1 cellular context compared by ENCODE assay signal in the genomic region with DNA sequence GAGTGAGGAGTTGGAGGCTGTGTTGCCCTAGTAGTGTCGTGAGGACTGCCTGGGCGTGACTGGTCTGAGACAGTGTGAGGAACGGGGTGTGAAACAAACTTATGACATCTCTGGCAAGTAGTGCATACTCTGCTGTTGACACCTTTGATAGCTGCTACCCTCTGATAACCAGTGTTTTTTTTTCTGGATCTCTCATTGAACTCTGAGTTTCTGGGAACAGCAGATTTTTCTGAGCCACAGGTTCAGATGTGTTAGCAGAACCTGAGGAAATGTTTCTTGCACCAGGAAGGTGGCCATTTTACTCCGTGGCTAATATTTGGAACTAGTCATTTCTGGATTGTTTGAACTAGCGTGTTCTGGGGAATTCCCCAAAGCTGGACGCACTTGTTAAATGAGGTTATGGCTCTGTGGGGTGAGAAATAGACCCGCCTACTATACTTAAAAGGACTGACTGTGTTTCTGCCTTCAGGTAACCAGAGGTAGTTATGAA.
A peak's percentile ranks its signal among the peaks of the same experiment; 100 is the strongest.
TF ChIP-seq lines count a peak whose summit lies in the region.

No MANE protein-coding gene starts in this region.

TF ChIP-seq in GM12878, 131 proteins besides CTCF, POLR2A, EP300 and RAD21 (continued from another document and continues in another):
- TF ChIP-seq MLLT1 (IDR thresholded peaks at IDR 0.05) (0 out of 2 replicates have a peak, but pooled peaks have one; percentile 57), IRF4 (IDR thresholded peaks at IDR 0.05; ENCODE audit: low read depth, low read length) (peak; percentile 73), RELB (IDR thresholded peaks at IDR 0.05; ENCODE audit: low read depth) (peak; percentile 91), CBX5 (IDR thresholded peaks at IDR 0.05; ENCODE audit: low read depth) (no peak), MEF2B (IDR thresholded peaks at IDR 0.05; ENCODE audit: partially characterized antibody, poor library complexity, severe bottlenecking) (peak; percentile 38), SRF (IDR thresholded peaks at IDR 0.05; ENCODE audit: low read depth in 2 of 2, low read length in 2 of 2) (no peak), USF1 (IDR thresholded peaks at IDR 0.05; ENCODE audit: borderline replicate concordance, extremely low read length, insufficient read depth, low read depth, low read length) (no peak), SMARCA5 (IDR thresholded peaks at IDR 0.05) (no peak), ZNF217 (IDR thresholded peaks at IDR 0.05) (0 out of 2 replicates have a peak, but pooled peaks have one; percentile 69), PAX8 (IDR thresholded peaks at IDR 0.05) (no peak), E2F8 (IDR thresholded peaks at IDR 0.05; ENCODE audit: low read depth, partially characterized antibody) (peak; percentile 35), TCF7 (IDR thresholded peaks at IDR 0.05; ENCODE audit: borderline replicate concordance) (no peak), HDGF (IDR thresholded peaks at IDR 0.05) (0 out of 2 replicates have a peak, but pooled peaks have one; percentile 33), SREBF1 (IDR thresholded peaks at IDR 0.05; ENCODE audit: low read length) (peak; percentile 35; the same call in 1 of the 2 replicates), SIN3A (IDR thresholded peaks at IDR 0.05; ENCODE audit: low read depth, low read length) (no peak), MAX (IDR thresholded peaks at IDR 0.05; ENCODE audit: low read depth, low read length) (0 out of 2 replicates have a peak, but pooled peaks have one; percentile 11), JUNB (IDR thresholded peaks at IDR 0.05) (peak; percentile 89), ZNF687 (IDR thresholded peaks at IDR 0.05) (peak; percentile 72), JUND (IDR thresholded peaks at IDR 0.05; ENCODE audit: low read depth, low read length) (peak; percentile 57; the same call in 1 of the 2 replicates), NBN (IDR thresholded peaks at IDR 0.05) (peak; percentile 78), MEF2A (IDR thresholded peaks at IDR 0.05; ENCODE audit: insufficient read depth, low read depth, low read length) (0 out of 2 replicates have a peak, but pooled peaks have one; percentile 7), BCL11A (IDR thresholded peaks at IDR 0.05; ENCODE audit: low read depth, low read length) (0 out of 2 replicates have a peak, but pooled peaks have one; percentile 52), NFIC (IDR thresholded peaks at IDR 0.05; ENCODE audit: low read depth, low read length) (peak; percentile 82), ETV6 (conservative IDR thresholded peaks at IDR 0.05 in 1 of 2, IDR thresholded peaks at IDR 0.05 in 1 of 2; ENCODE audit: borderline replicate concordance in 1 of 2, low read depth in 1 of 2) (peak in 1 of 2 experiments; percentile 45; a peak in 1 of 4 replicates), ZNF207 (IDR thresholded peaks at IDR 0.05; ENCODE audit: borderline replicate concordance) (0 out of 2 replicates have a peak, but pooled peaks have one; percentile 57), RBBP5 (conservative IDR thresholded peaks at IDR 0.05) (no peak), RUNX3 (IDR thresholded peaks at IDR 0.05; ENCODE audit: low read length) (peak; percentile 82), KLF5 (IDR thresholded peaks at IDR 0.05; ENCODE audit: partially characterized antibody) (peak; percentile 25), RELA (IDR thresholded peaks at IDR 0.05; ENCODE audit: borderline replicate concordance, partially characterized antibody) (peak; percentile 52), SIX5 (IDR thresholded peaks at IDR 0.05; ENCODE audit: low read depth, low read length, severe bottlenecking) (no peak), DPF2 (IDR thresholded peaks at IDR 0.05) (peak; percentile 92), ATF7 (IDR thresholded peaks at IDR 0.05; ENCODE audit: low read depth) (peak; percentile 83; the same call in 1 of the 2 replicates), NR2F1 (conservative IDR thresholded peaks at IDR 0.05) (0 out of 2 replicates have a peak, but pooled peaks have one; percentile 20), CHD2 (IDR thresholded peaks at IDR 0.05; ENCODE audit: borderline replicate concordance, low read depth, low read length) (peak; percentile 21; the same call in 1 of the 2 replicates), YY1 (IDR thresholded peaks at IDR 0.05; ENCODE audit: low read depth, low read length) (peak; percentile 93), CBX3 (IDR thresholded peaks at IDR 0.05; ENCODE audit: borderline replicate concordance, low read depth) (no peak), POU2F2 (IDR thresholded peaks at IDR 0.05; ENCODE audit: borderline replicate concordance, low read depth, low read length) (peak; percentile 59; the same call in 1 of the 3 replicates)
- TF ChIP-seq, protein P1, sequence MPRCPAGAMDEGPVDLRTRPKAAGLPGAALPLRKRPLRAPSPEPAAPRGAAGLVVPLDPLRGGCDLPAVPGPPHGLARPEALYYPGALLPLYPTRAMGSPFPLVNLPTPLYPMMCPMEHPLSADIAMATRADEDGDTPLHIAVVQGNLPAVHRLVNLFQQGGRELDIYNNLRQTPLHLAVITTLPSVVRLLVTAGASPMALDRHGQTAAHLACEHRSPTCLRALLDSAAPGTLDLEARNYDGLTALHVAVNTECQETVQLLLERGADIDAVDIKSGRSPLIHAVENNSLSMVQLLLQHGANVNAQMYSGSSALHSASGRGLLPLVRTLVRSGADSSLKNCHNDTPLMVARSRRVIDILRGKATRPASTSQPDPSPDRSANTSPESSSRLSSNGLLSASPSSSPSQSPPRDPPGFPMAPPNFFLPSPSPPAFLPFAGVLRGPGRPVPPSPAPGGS (IDR thresholded peaks at IDR 0.05; ENCODE audit: borderline replicate concordance, insufficient read depth, low read depth, low read length, poor library complexity, severe bottlenecking) = peak; percentile 72
- TF ChIP-seq, protein P2, sequence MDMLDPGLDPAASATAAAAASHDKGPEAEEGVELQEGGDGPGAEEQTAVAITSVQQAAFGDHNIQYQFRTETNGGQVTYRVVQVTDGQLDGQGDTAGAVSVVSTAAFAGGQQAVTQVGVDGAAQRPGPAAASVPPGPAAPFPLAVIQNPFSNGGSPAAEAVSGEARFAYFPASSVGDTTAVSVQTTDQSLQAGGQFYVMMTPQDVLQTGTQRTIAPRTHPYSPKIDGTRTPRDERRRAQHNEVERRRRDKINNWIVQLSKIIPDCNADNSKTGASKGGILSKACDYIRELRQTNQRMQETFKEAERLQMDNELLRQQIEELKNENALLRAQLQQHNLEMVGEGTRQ (IDR thresholded peaks at IDR 0.05; ENCODE audit: borderline replicate concordance, low read depth, low read length) = no peak
- TF ChIP-seq, protein P3, sequence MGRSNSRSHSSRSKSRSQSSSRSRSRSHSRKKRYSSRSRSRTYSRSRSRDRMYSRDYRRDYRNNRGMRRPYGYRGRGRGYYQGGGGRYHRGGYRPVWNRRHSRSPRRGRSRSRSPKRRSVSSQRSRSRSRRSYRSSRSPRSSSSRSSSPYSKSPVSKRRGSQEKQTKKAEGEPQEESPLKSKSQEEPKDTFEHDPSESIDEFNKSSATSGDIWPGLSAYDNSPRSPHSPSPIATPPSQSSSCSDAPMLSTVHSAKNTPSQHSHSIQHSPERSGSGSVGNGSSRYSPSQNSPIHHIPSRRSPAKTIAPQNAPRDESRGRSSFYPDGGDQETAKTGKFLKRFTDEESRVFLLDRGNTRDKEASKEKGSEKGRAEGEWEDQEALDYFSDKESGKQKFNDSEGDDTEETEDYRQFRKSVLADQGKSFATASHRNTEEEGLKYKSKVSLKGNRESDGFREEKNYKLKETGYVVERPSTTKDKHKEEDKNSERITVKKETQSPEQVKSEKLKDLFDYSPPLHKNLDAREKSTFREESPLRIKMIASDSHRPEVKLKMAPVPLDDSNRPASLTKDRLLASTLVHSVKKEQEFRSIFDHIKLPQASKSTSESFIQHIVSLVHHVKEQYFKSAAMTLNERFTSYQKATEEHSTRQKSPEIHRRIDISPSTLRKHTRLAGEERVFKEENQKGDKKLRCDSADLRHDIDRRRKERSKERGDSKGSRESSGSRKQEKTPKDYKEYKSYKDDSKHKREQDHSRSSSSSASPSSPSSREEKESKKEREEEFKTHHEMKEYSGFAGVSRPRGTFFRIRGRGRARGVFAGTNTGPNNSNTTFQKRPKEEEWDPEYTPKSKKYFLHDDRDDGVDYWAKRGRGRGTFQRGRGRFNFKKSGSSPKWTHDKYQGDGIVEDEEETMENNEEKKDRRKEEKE (IDR thresholded peaks at IDR 0.05) = no peak
